Comparison of ENCODE assay signal across 8 cellular contexts in genomic region chr19:4909172-4909896, GRCh38. TPM values are rescaled to one million over a fixed set of nuclear protein-coding genes. Genes with fewer than 3 reads are reported as not detected.
DNase-seq lines count a peak whose midpoint lies in the region; ATAC-seq and TF ChIP-seq lines count a peak whose summit lies in the region.

UHRF1 (plus strand) TSS chr19:4909501; CDS start chr19:4910886, 1,385 bp downstream.

- no peaks in the 10 kb centered on the region for H3K27me3 Mint-ChIP-seq in IgD-negative memory B cell

- ATAC-seq in GM18502 (IDR thresholded peaks at IDR 0.05; ENCODE audit: poor library complexity, unreplicated experiment): peak; percentile 23

- no peak for TF ChIP-seq CTCF in testis (IDR thresholded peaks at IDR 0.05)

- H3K27ac Mint-ChIP-seq in IgD-negative memory B cell: peak within 1 kb of the TSS; percentile 63 to 85 (median 75)

- H3K4me3 Mint-ChIP-seq in IgD-negative memory B cell: peak within 1 kb of the TSS; percentile 83 to 97 (median 92)

- no peaks in the 10 kb centered on the region for H3K9me3 ChIP-seq in mucosa of stomach (ENCODE audit: control insufficient read depth, low read length)
- H3K9me3 ChIP-seq in testis: no peaks in the 10 kb centered on the region

- DNase-seq in AML-193 (lab: John Stamatoyannopoulos, UW) (peak; percentile 32 to 36), SK-N-DZ (ENCODE audit: low spot score) (peak; percentile 77), cerebellum (ENCODE audit: low spot score) (no peak), testis (no peak), nucleus accumbens (lab: John Stamatoyannopoulos, UW) (no peak)

- H3K36me3 ChIP-seq in mucosa of stomach (ENCODE audit: control insufficient read depth, insufficient read depth, low read length): no peaks in the 10 kb centered on the region
- no peaks in the 10 kb centered on the region for H3K36me3 ChIP-seq in testis (ENCODE audit: low read depth, missing control alignments)

- peaks cover 9% of the 10 kb centered on the region for H3K27me3 ChIP-seq in mucosa of stomach (ENCODE audit: control insufficient read depth, insufficient read depth, low read length)
- no peaks in the 10 kb centered on the region for H3K27me3 ChIP-seq in testis

- peak within 1 kb of the TSS; percentile 24 for H3K9ac ChIP-seq in mucosa of stomach (ENCODE audit: low read length)

- WGBS in testis, 2 donors: 2% methylated on average over 33 of the region's 87 CpGs; no CpG with 5 or more reads in 1 of the 2 donors

- no peaks in the 10 kb centered on the region for H3K9me3 Mint-ChIP-seq in IgD-negative memory B cell

- no peak for TF ChIP-seq POLR2A in testis (IDR thresholded peaks at IDR 0.05)

- H3K4me3 ChIP-seq in mucosa of stomach (ENCODE audit: low read length): peak within 1 kb of the TSS; percentile 9
- peak within 1 kb of the TSS; percentile 69 to 71 for H3K4me3 ChIP-seq in testis

- H3K4me1 ChIP-seq in mucosa of stomach (ENCODE audit: control insufficient read depth, insufficient read depth, low read length) (peaks cover 27% of the 10 kb centered on the region), testis (peaks cover 13% of the 10 kb centered on the region)

- H3K36me3 Mint-ChIP-seq in IgD-negative memory B cell: peaks cover 2% of the 10 kb centered on the region

- intact Hi-C loops in testis (cut with DNase I; ENCODE audit: low total_unique reads): no loop called here

- no peak within 1 kb of the TSS for H3K27ac ChIP-seq in testis

- peaks cover 17 to 32% (median 20%) of the 10 kb centered on the region in 3 donors for H3K4me1 Mint-ChIP-seq in IgD-negative memory B cell

RNA-seq across cellular contexts. Expression of gene UHRF1, which starts in this region (rescaled TPM):
- polyA plus RNA-seq in IgD-negative memory B cell (not detected), testis (ENCODE audit: insufficient read depth, low read depth, low replicate concordance) (9.3 TPM)
- polyA plus RNA-seq in SK-N-DZ (2014; cell fraction: cytosol; rRNA removed): 36.0 and 55.8 TPM in 2 replicates
- 43.3 and 64.1 TPM in 2 replicates for polyA plus RNA-seq in SK-N-DZ (2014; cell fraction: nucleus; rRNA removed)
- total RNA-seq in cerebellum (22.9 TPM), testis (10 to 100 TPM in 1 of 2 donors, 1 to 10 TPM in 1; 10.0 to 11.7 TPM)

Comparison
In these comparisons a context has a peak if more than half of its experiments do, and no peak if none do; other contexts are left out.
1. DNase-seq: peak in AML-193 (2 of 2) and SK-N-DZ (single experiment); none in cerebellum (single experiment), testis (single experiment) and nucleus accumbens (0 of 56).